ENCODE assay signal across 17 cellular contexts in genomic region chr7:1057416-1058291, GRCh38.
"Had no signal": no experiment of that assay in that cellular context is flagged by ENCODE, and none has a peak within 500 bp of the region (broad histone marks: within the 10 kb centered on the region; RNA-seq: fewer than 3 reads in every experiment).

No MANE protein-coding gene starts in this region.

- DNase-seq: activated CD4-positive, alpha-beta T cell treated with anti-CD3 and anti-CD28 coated beads, Interleukin-2, amount 10 ng/mL, durations not matched to agents 7 days and 5 days; activated CD8-positive, alpha-beta T cell treated with anti-CD3 and anti-CD28 coated beads, Interleukin-2, amount 10 ng/mL, durations not matched to agents 7 days and 5 days; activated naive CD4-positive, alpha-beta T cell treated with anti-CD3 and anti-CD28 coated beads, Interleukin-2, amount 10 ng/mL, durations not matched to agents 7 days and 5 days; activated T-cell treated with anti-CD3 and anti-CD28 coated beads, Interleukin-2, amount 50 U/mL, for 24 hours; aorta; brain microvascular endothelial cell; effector CD4-positive, alpha-beta T cell; gastrocnemius medialis; natural killer cell; stimulated activated CD4-positive, alpha-beta T cell treated with anti-CD3 and anti-CD28 coated beads, Interleukin-2, amount 100 ng/mL, for 24 hours; stimulated activated naive CD4-positive, alpha-beta T cell treated with Interleukin-2 at 50 U/mL for 16 hours; T-helper 1 cell; T1000; tibial artery; uterus had no signal

- H3K36me3 ChIP-seq: brain microvascular endothelial cell, neutrophil, uterus had no signal

- H3K4me3 ChIP-seq: tibial artery, uterus had no signal

- H3K27me3 ChIP-seq: brain microvascular endothelial cell, gastrocnemius medialis, tibial artery, uterus had no signal

- H3K9me3 ChIP-seq: gastrocnemius medialis, neutrophil, tibial artery, uterus had no signal

- ATAC-seq: activated CD8-positive, alpha-beta T cell treated with anti-CD3 and anti-CD28 coated beads, Interleukin-2, amount 10 ng/mL, durations not matched to agents 7 days and 5 days; esophagus mucosa; gastrocnemius medialis; natural killer cell had no signal

- H3K27ac ChIP-seq: brain microvascular endothelial cell, gastrocnemius medialis, neutrophil, uterus had no signal
